ENCODE assay signal across 20 cellular contexts in the genomic region with DNA sequence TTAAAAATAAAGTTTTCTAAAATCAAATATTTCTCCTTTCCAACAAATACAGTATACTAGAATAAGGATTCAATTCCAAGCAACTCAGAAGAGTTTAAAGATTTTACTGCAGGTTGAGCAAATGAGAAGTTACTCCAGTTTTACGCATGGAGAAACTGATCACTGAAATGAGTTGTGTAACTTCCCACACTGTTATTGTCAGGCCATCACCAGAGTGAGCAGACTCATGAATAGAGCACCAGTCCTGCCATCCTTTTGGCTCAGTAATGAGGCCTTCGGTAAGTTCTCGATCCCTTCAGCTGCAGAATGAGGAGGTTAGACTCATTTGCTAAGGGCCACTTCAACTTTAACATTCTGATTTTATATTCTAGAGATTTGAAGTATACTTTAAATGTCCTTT. TPM values are rescaled to one million over a fixed set of nuclear protein-coding genes. Genes with fewer than 3 reads are reported as not detected.
DNase-seq lines count a peak whose midpoint lies in the region; ATAC-seq, FAIRE-seq and TF ChIP-seq lines count a peak whose summit lies in the region.
"Had no signal": no experiment of that assay in that cellular context is flagged by ENCODE, and none has a peak within 500 bp of the region (broad histone marks: within the 10 kb centered on the region; RNA-seq: fewer than 3 reads in every experiment).

No MANE protein-coding gene starts in this region.

- no peaks in the 10 kb centered on the region for H3K9me2 ChIP-seq in Karpas-422 (replicated peaks; ENCODE audit: insufficient read depth, low read length)

- H3K4me3 Mint-ChIP-seq in WTC11: no peak overlapping the region
- H3K4me3 Mint-ChIP-seq in endodermal cell: no peak overlapping the region
- H3K4me3 Mint-ChIP-seq: CD4-positive, CD25-positive, alpha-beta regulatory T cell had no signal

- H3K9me3 ChIP-seq in Karpas-422 (ENCODE audit: low read length): no peaks in the 10 kb centered on the region
- H3K9me3 ChIP-seq in endodermal cell (ENCODE audit: control insufficient read depth, low read length): no peaks in the 10 kb centered on the region
- no peaks in the 10 kb centered on the region for H3K9me3 ChIP-seq in testis
- H3K9me3 ChIP-seq: Caco-2 had no signal

- no peak for TF ChIP-seq CTCF in WTC11 (IDR thresholded peaks at IDR 0.05)
- TF ChIP-seq CTCF in endodermal cell (conservative IDR thresholded peaks at IDR 0.05): no peak
- TF ChIP-seq CTCF in testis (IDR thresholded peaks at IDR 0.05): no peak

- H3K27me3 ChIP-seq in Karpas-422 (ENCODE audit: low read length) (no peaks in the 10 kb centered on the region), endodermal cell (ENCODE audit: control insufficient read depth, insufficient read depth, low read length, poor library complexity, severe bottlenecking) (no peaks in the 10 kb centered on the region), testis (no peaks in the 10 kb centered on the region)

- intact Hi-C loops in testis (cut with DNase I; ENCODE audit: low total_unique reads): no loop called here

- H3K36me3 Mint-ChIP-seq in WTC11 (no peaks in the 10 kb centered on the region), endodermal cell (ENCODE audit: low read depth) (no peaks in the 10 kb centered on the region)
- H3K36me3 Mint-ChIP-seq: CD4-positive, CD25-positive, alpha-beta regulatory T cell had no signal

- CTCF ChIA-PET in WTC11 (lab: Charles Lee): no interaction called here

- 80 to 96% methylated on average over 1 to 3 of the region's 3 CpGs for WGBS in endodermal cell (ENCODE audit: insufficient coverage in 1 of 2, insufficient read length in 1 of 2), 2 experiments
- WGBS in testis, 2 donors: 98 to 99% methylated on average over 3 of the region's 3 CpGs

- peaks cover 3% of the 10 kb centered on the region; the same call in 1 of the 2 replicates for H3K9me3 Mint-ChIP-seq in WTC11
- H3K9me3 Mint-ChIP-seq in endodermal cell: no peaks in the 10 kb centered on the region
- H3K9me3 Mint-ChIP-seq: CD4-positive, CD25-positive, alpha-beta regulatory T cell had no signal

- DNase-seq in GM12892 (ENCODE audit: insufficient read length) (no peak), Karpas-422 (no peak), WTC11 (ENCODE audit: low spot score) (no peak), renal cortical epithelial cell (ENCODE audit: low read depth) (peak; percentile 61), endodermal cell (no peak), testis (no peak)
- DNase-seq in stimulated activated CD8-positive, alpha-beta memory T cell treated with anti-CD3 and anti-CD28 coated beads, Interleukin-4, amount 100 ng/mL, for 48 hours: no peak
- DNase-seq: AML-193; Caco-2; CD4-positive, CD25-positive, alpha-beta regulatory T cell; DMS153; EL; HCEC 1CT; NCI-H1092; NCI-H2081 treated with DMSO at 0.1 percent for 48 hours; NCI-H510A; NCI-H774; SHP77 had no signal

- peak overlapping the region; percentile 0 for H3K4me2 ChIP-seq in Karpas-422 (ENCODE audit: low read depth, low read length, poor library complexity, severe bottlenecking)

- H3K4me3 ChIP-seq in Karpas-422 (ENCODE audit: low read length) (no peak overlapping the region), endodermal cell (ENCODE audit: low read length) (no peak overlapping the region), testis (no peak overlapping the region)
- H3K4me3 ChIP-seq: K562 had no signal

- H3K4me1 Mint-ChIP-seq in WTC11: peaks cover 58% of the 10 kb centered on the region
- H3K4me1 Mint-ChIP-seq in endodermal cell: peaks cover 35% of the 10 kb centered on the region

- POLR2A ChIA-PET in WTC11 (lab: Charles Lee): no interaction called here

- no peak overlapping the region for H2AFZ ChIP-seq in Karpas-422 (ENCODE audit: low read length)

- H3K27ac ChIP-seq in Karpas-422 (ENCODE audit: low read length) (peak overlapping the region; percentile 95), endodermal cell (ENCODE audit: low read depth, low read length) (no peak overlapping the region), testis (no peak overlapping the region)

- H3K4me1 ChIP-seq in Karpas-422 (ENCODE audit: low read length) (peaks cover 93% of the 10 kb centered on the region), endodermal cell (ENCODE audit: control insufficient read depth, insufficient read depth, low read length) (peaks cover 3% of the 10 kb centered on the region), testis (peaks cover 4% of the 10 kb centered on the region)

- TF ChIP-seq POLR2A in GM12892 (IDR thresholded peaks at IDR 0.05; ENCODE audit: low read depth, low read length) (no peak), testis (IDR thresholded peaks at IDR 0.05) (no peak)

- H3K9ac ChIP-seq in Karpas-422 (ENCODE audit: low read length) (no peak overlapping the region), endodermal cell (ENCODE audit: extremely low read depth, low read length, poor library complexity, severe bottlenecking) (no peak overlapping the region)

- FAIRE-seq in GM12892 (lab: Jason Lieb, UNC): peak; percentile 64
- FAIRE-seq: GM19239, K562 had no signal

- H3K27me3 Mint-ChIP-seq in WTC11 (ENCODE audit: low read depth) (no peaks in the 10 kb centered on the region), endodermal cell (ENCODE audit: insufficient read depth) (no peaks in the 10 kb centered on the region)

- no peaks in the 10 kb centered on the region for H4K20me1 ChIP-seq in Karpas-422 (ENCODE audit: insufficient read depth, low read depth, low read length)

- peaks cover 96% of the 10 kb centered on the region for H3K79me2 ChIP-seq in Karpas-422 (ENCODE audit: low read length)

- no peaks in the 10 kb centered on the region for H3K36me3 ChIP-seq in Karpas-422 (ENCODE audit: insufficient read depth, low read length)
- no peaks in the 10 kb centered on the region for H3K36me3 ChIP-seq in endodermal cell (ENCODE audit: control insufficient read depth, insufficient read depth, low read length)
- no peaks in the 10 kb centered on the region for H3K36me3 ChIP-seq in testis (ENCODE audit: low read depth, missing control alignments)

- no peak; the same call in 1 of the 2 replicates for ATAC-seq in WTC11
- ATAC-seq: K562 had no signal

- H3K27ac Mint-ChIP-seq in WTC11 (peak overlapping the region; percentile 75; the same call in 1 of the 2 replicates), endodermal cell (no peak overlapping the region)
- H3K27ac Mint-ChIP-seq: CD4-positive, CD25-positive, alpha-beta regulatory T cell had no signal

TF ChIP-seq in WTC11, 78 proteins besides CTCF, POLR2A, EP300 and RAD21 (continues in another document):
- TF ChIP-seq CREB1 (CRISPR knock-in tag; IDR thresholded peaks at IDR 0.05) (no peak), FOXJ3 (CRISPR knock-in tag; IDR thresholded peaks at IDR 0.05; ENCODE audit: borderline replicate concordance) (no peak), CBFB (CRISPR knock-in tag; IDR thresholded peaks at IDR 0.05; ENCODE audit: low read depth) (no peak)
- TF ChIP-seq, protein P1, sequence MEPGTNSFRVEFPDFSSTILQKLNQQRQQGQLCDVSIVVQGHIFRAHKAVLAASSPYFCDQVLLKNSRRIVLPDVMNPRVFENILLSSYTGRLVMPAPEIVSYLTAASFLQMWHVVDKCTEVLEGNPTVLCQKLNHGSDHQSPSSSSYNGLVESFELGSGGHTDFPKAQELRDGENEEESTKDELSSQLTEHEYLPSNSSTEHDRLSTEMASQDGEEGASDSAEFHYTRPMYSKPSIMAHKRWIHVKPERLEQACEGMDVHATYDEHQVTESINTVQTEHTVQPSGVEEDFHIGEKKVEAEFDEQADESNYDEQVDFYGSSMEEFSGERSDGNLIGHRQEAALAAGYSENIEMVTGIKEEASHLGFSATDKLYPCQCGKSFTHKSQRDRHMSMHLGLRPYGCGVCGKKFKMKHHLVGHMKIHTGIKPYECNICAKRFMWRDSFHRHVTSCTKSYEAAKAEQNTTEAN (CRISPR knock-in tag; IDR thresholded peaks at IDR 0.05): no peak
- TF ChIP-seq, protein P2, sequence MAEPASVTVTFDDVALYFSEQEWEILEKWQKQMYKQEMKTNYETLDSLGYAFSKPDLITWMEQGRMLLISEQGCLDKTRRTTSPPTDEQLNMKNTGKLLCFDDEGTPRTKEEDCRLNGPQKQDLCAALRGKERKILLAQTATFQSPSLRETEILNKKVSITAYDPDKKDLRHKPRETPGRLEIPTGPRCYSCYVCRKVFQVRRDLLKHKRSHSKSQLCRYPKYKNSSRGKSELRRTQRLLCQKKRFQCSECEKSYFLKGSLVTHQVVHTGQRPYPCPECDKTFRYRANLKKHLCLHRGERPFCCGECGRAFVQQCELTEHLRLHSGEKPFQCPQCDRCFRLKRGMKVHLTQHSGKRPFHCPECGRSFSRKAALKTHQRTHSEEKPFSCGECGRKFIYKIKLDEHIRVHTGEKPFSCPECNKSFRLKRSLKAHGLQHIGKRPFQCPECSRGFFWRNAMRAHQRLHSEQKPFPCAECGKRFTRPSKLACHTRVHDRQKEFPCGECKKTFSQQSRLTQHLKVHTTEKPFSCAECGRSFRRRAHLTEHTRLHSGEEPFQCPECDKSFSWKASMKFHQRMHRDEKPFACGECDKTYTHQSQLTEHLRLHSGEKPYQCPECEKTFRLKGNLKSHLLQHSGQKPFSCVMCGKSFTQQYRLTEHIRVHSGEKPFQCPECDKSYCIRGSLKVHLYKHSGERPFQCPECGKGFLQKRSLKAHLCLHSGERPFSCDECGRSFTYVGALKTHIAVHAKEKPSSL (CRISPR knock-in tag; conservative IDR thresholded peaks at IDR 0.05): no peak
- TF ChIP-seq, protein P3, sequence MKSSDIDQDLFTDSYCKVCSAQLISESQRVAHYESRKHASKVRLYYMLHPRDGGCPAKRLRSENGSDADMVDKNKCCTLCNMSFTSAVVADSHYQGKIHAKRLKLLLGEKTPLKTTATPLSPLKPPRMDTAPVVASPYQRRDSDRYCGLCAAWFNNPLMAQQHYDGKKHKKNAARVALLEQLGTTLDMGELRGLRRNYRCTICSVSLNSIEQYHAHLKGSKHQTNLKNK (CRISPR knock-in tag; IDR thresholded peaks at IDR 0.05): no peak

RNA-seq across cellular contexts. Expression of a gene that starts 48.1 kb away (rescaled TPM):
- 0.78 TPM for polyA plus RNA-seq in GM12892 (2012; ENCODE audit: missing spikeins)
- 87.0 and 106 TPM in 2 replicates for total RNA-seq in Karpas-422 (2014; rRNA removed; shearing (Covaris generic); ENCODE audit: low replicate concordance)
- total RNA-seq in WTC11 (2021) (81.6 to 87.7 TPM (median 84.1 TPM) in 3 replicates), renal cortical epithelial cell (17.0 and 78.3 TPM in 2 replicates), endodermal cell (10 to 100 TPM; 23.8 to 33.6 TPM), testis (100 to 1,000 TPM; 160 to 175 TPM)
- 7.5 TPM for polyA plus RNA-seq in endodermal cell (2013, experiment 1 of 2)
- 5.2 TPM for polyA plus RNA-seq in endodermal cell (2013, experiment 2 of 2)
- polyA plus RNA-seq in testis (ENCODE audit: insufficient read depth, low read depth, low replicate concordance): 113 TPM

RNA-seq across cellular contexts. Expression of a gene that starts 48.6 kb away (rescaled TPM):
- not detected for polyA plus RNA-seq in GM12892 (2012; ENCODE audit: missing spikeins)
- total RNA-seq in Karpas-422 (2014; rRNA removed; shearing (Covaris generic); ENCODE audit: low replicate concordance): 14.6 and 22.4 TPM in 2 replicates
- 6.4 to 6.7 TPM (median 6.5 TPM) in 3 replicates for total RNA-seq in WTC11 (2021)
- total RNA-seq in renal cortical epithelial cell: 3.3 and 8.6 TPM in 2 replicates
- total RNA-seq in endodermal cell: 1 to 10 TPM in 1 of 2 donors, under 1 TPM in 1; 0.49 to 1.8 TPM
- 0.32 TPM for polyA plus RNA-seq in endodermal cell (2013, experiment 1 of 2)
- polyA plus RNA-seq in endodermal cell (2013, experiment 2 of 2): 0.21 TPM
- total RNA-seq in testis: 1 to 10 TPM; 4.0 to 6.2 TPM
- 1.5 TPM for polyA plus RNA-seq in testis (ENCODE audit: insufficient read depth, low read depth, low replicate concordance)
- total RNA-seq: CD4-positive, CD25-positive, alpha-beta regulatory T cell; K562 had no signal
- polyA plus RNA-seq: CD4-positive, CD25-positive, alpha-beta regulatory T cell; K562 had no signal
